ENCODE assay signal across 21 cellular contexts in the genomic region with DNA sequence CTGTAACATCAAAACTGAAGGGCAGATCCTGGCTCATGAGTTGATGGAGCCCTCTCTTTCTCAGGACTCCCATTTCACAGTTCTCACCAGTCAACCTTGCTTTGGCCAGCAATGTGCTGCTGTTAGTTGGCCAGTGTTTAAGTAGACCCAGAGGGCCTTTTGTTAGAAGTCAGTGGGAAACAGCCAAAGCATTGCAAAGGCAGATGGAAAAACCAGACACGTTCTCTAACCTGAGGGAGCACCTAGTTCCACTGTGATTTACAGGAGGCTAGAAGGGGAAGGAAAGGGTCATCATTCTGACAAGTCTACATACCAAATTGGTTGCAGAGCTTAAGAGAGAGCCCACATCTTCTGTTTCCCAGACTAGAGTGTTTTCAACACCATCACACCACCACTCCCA.
"Had no signal": no experiment of that assay in that cellular context is flagged by ENCODE, and none has a peak within 500 bp of the region (broad histone marks: within the 10 kb centered on the region; RNA-seq: fewer than 3 reads in every experiment).

No MANE protein-coding gene starts in this region.

- ATAC-seq: gastrocnemius medialis; left lobe of liver; natural killer cell treated with Interleukin-12 subunit alpha and Interleukin-12 subunit beta and Interleukin-15 and Interleukin-18, amount 100 ng/mL, for 72 hours; stimulated activated naive CD8-positive, alpha-beta T cell treated with anti-CD3 and anti-CD28 coated beads, Interleukin-15, Interleukin-2, amounts not matched to agents 100 U/mL and 50 U/mL, for 24 hours; upper lobe of right lung had no signal

- H3K27me3 ChIP-seq: gastrocnemius medialis, pancreas, suprapubic skin, thyroid gland, upper lobe of right lung, vagina had no signal

- H3K4me3 ChIP-seq: coronary artery, gastrocnemius medialis, heart right ventricle, pancreas, suprapubic skin, thyroid gland, upper lobe of right lung, vagina had no signal

- DNase-seq: effector CD4-positive, alpha-beta T cell; gastrocnemius medialis; heart right ventricle; hypothalamus; mammary epithelial cell; midbrain; occipital lobe; right cardiac atrium; small intestine; stimulated activated CD4-positive, alpha-beta T cell treated with anti-CD3 and anti-CD28 coated beads, Interleukin-12 subunit alpha, Interleukin-12 subunit beta, amount 100 ng/mL, for 4 hours; stimulated activated CD4-positive, alpha-beta T cell treated with anti-CD3 and anti-CD28 coated beads, Interleukin-2, amount 100 ng/mL, for 48 hours; stimulated activated naive CD8-positive, alpha-beta T cell treated with anti-CD3 and anti-CD28 coated beads, Interleukin-15, Interleukin-2, amounts not matched to agents 100 U/mL and 50 U/mL, for 24 hours; thyroid gland; upper lobe of right lung had no signal

- H3K27ac ChIP-seq: gastrocnemius medialis, pancreas, thyroid gland, upper lobe of right lung, vagina had no signal

- H3K4me3 Mint-ChIP-seq: natural killer cell treated with Interleukin-12 subunit alpha and Interleukin-12 subunit beta and Interleukin-15 and Interleukin-18, amount 100 ng/mL, for 72 hours had no signal

- H3K27ac Mint-ChIP-seq: natural killer cell treated with Interleukin-12 subunit alpha and Interleukin-12 subunit beta and Interleukin-15 and Interleukin-18, amount 100 ng/mL, for 72 hours; progenitor cell of endocrine pancreas had no signal

- H3K36me3 Mint-ChIP-seq: natural killer cell treated with Interleukin-12 subunit alpha and Interleukin-12 subunit beta and Interleukin-15 and Interleukin-18, amount 100 ng/mL, for 72 hours had no signal

- H3K9me3 ChIP-seq: gastrocnemius medialis, heart right ventricle, pancreas, suprapubic skin, thyroid gland, upper lobe of right lung, vagina had no signal

- H3K36me3 ChIP-seq: gastrocnemius medialis, heart right ventricle, pancreas, suprapubic skin, thyroid gland, upper lobe of right lung, vagina had no signal

- H3K9me3 Mint-ChIP-seq: natural killer cell treated with Interleukin-12 subunit alpha and Interleukin-12 subunit beta and Interleukin-15 and Interleukin-18, amount 100 ng/mL, for 72 hours had no signal
